ENCODE assay signal across 11 cellular contexts in genomic region chr17:3976675-3977171, GRCh38. TPM values are rescaled to one million over a fixed set of nuclear protein-coding genes. Genes with fewer than 3 reads are reported as not detected.
DNase-seq lines count a peak whose midpoint lies in the region; ATAC-seq and TF ChIP-seq lines count a peak whose summit lies in the region.
"Had no signal": no experiment of that assay in that cellular context is flagged by ENCODE, and none has a peak within 500 bp of the region (broad histone marks: within the 10 kb centered on the region; RNA-seq: fewer than 3 reads in every experiment).

No MANE protein-coding gene starts in this region.

- H3K27me3 Mint-ChIP-seq in GM23338 (ENCODE audit: insufficient read depth, low read depth, poor library complexity) (peaks cover 30% of the 10 kb centered on the region), glutamatergic neuron (ENCODE audit: unreplicated experiment) (peaks cover 8% of the 10 kb centered on the region)

- 0 out of 2 replicates have a peak, but pooled peaks cover 3% of the 10 kb centered on the region for H3F3A ChIP-seq in GM23338 (replicated peaks; ENCODE audit: low read depth)

- H3K27ac ChIP-seq in right lobe of liver, result no peak overlapping the region
- H3K27ac ChIP-seq in suprapubic skin, result peak overlapping the region; percentile 45
- no peak overlapping the region for H3K27ac ChIP-seq in GM23338 (ENCODE audit: low read depth)
- H3K27ac ChIP-seq: vagina had no signal

- H3K79me2 ChIP-seq in GM23338 (replicated peaks; ENCODE audit: insufficient read depth), result no peaks in the 10 kb centered on the region

- peaks cover 8% of the 10 kb centered on the region for H3K36me3 Mint-ChIP-seq in GM23338 (ENCODE audit: low read depth)
- peaks cover 17% of the 10 kb centered on the region for H3K36me3 Mint-ChIP-seq in glutamatergic neuron (ENCODE audit: unreplicated experiment)

- 60% methylated on average over 1 of the region's 17 CpGs for WGBS in right lobe of liver (ENCODE audit: insufficient coverage, low coverage, low lambda C conversion rate, missing lambda C conversion rate)
- 24% methylated on average over 8 of the region's 17 CpGs for WGBS in suprapubic skin

- no peak overlapping the region for H3K4me2 ChIP-seq in GM23338

- H3K9me3 Mint-ChIP-seq in GM23338 (peaks cover 9% of the 10 kb centered on the region), glutamatergic neuron (ENCODE audit: unreplicated experiment) (peaks cover 12% of the 10 kb centered on the region)

- DNase-seq in NCI-H2196 (lab: John Stamatoyannopoulos, UW; ENCODE audit: unreplicated experiment) (peak; percentile 84), dermis blood vessel endothelial cell (peak; percentile 46), right lobe of liver (peak; percentile 90 to 96 (median 96)), suprapubic skin (ENCODE audit: low spot score in 2 of 2) (peak in 1 of 2 donors; percentile 79), GM23338 (ENCODE audit: low spot score) (no peak), glutamatergic neuron (no peak)
- no peak for DNase-seq in activated CD8-positive, alpha-beta memory T cell treated with anti-CD3 and anti-CD28 coated beads, Interleukin-2, amount 50 U/mL, for 4 hours
- DNase-seq: activated T-cell treated with anti-CD3 and anti-CD28 coated beads, Interleukin-2, amount 50 U/mL, for 1 hour; retina had no signal

- TF ChIP-seq CTCF in right lobe of liver (IDR thresholded peaks at IDR 0.05) (no peak), suprapubic skin (IDR thresholded peaks at IDR 0.05) (no peak), GM23338 (conservative IDR thresholded peaks at IDR 0.05; ENCODE audit: low read depth in 2 of 2) (no peak), glutamatergic neuron (IDR thresholded peaks at IDR 0.05; ENCODE audit: partially characterized antibody, unreplicated experiment) (no peak)

- TF ChIP-seq POLR2A in right lobe of liver (IDR thresholded peaks at IDR 0.05) (no peak), suprapubic skin (IDR thresholded peaks at IDR 0.05) (no peak)

- H3K4me3 Mint-ChIP-seq in GM23338 (no peak overlapping the region; the same call in 2 of the 3 replicates), glutamatergic neuron (ENCODE audit: unreplicated experiment) (no peak overlapping the region)

- H2AFZ ChIP-seq in GM23338, result no peak overlapping the region

- H3K4me3 ChIP-seq in right lobe of liver (no peak overlapping the region), suprapubic skin (no peak overlapping the region), GM23338 (no peak overlapping the region)
- H3K4me3 ChIP-seq: vagina had no signal

- no peaks in the 10 kb centered on the region; the same call in 1 of the 2 replicates for H4K20me1 ChIP-seq in GM23338 (replicated peaks; ENCODE audit: insufficient read depth)

- H3K27ac Mint-ChIP-seq in GM23338 (no peak overlapping the region), glutamatergic neuron (ENCODE audit: unreplicated experiment) (no peak overlapping the region)

- H3K4me1 ChIP-seq in right lobe of liver (peaks cover 0 to 11% (median 5%) of the 10 kb centered on the region in 4 donors), suprapubic skin (peaks cover 15% of the 10 kb centered on the region), GM23338 (ENCODE audit: insufficient read depth) (peaks cover 14% of the 10 kb centered on the region)

- no peaks in the 10 kb centered on the region for H3K9me3 ChIP-seq in right lobe of liver
- H3K9me3 ChIP-seq in suprapubic skin, result no peaks in the 10 kb centered on the region
- H3K9me3 ChIP-seq: vagina had no signal

- no peaks in the 10 kb centered on the region for H3K36me3 ChIP-seq in right lobe of liver
- H3K36me3 ChIP-seq in suprapubic skin, result no peaks in the 10 kb centered on the region
- no peaks in the 10 kb centered on the region for H3K36me3 ChIP-seq in GM23338 (ENCODE audit: insufficient read depth)
- H3K36me3 ChIP-seq: vagina had no signal

- no peaks in the 10 kb centered on the region for H3K27me3 ChIP-seq in right lobe of liver
- peaks cover 3% of the 10 kb centered on the region for H3K27me3 ChIP-seq in suprapubic skin
- H3K27me3 ChIP-seq in GM23338 (ENCODE audit: insufficient read depth), result no peaks in the 10 kb centered on the region
- H3K27me3 ChIP-seq: vagina had no signal

- peak; percentile 89 to 94 (median 93) for ATAC-seq in right lobe of liver
- no peak for ATAC-seq in GM23338
- no peak for ATAC-seq in HG02970 (IDR thresholded peaks at IDR 0.05; ENCODE audit: low FRiP score, unreplicated experiment)

- no peaks in the 10 kb centered on the region for H3K9me2 ChIP-seq in GM23338 (ENCODE audit: insufficient read depth)

- intact Hi-C loops in right lobe of liver (cut with DNase I), result no loop called here

- no peak for TF ChIP-seq EP300 in suprapubic skin (IDR thresholded peaks at IDR 0.05)

- H3K4me1 Mint-ChIP-seq in GM23338 (peaks cover 36% of the 10 kb centered on the region), glutamatergic neuron (ENCODE audit: low read depth, unreplicated experiment) (peaks cover 2% of the 10 kb centered on the region)

TF ChIP-seq in GM23338, 12 proteins besides CTCF, POLR2A, EP300 and RAD21:
- TF ChIP-seq STAT1 (IDR thresholded peaks at IDR 0.05; ENCODE audit: unreplicated experiment) (no peak), CREB1 (CRISPR knock-in tag; IDR thresholded peaks at IDR 0.05; ENCODE audit: low read depth) (no peak), POLR2AphosphoS5 (IDR thresholded peaks at IDR 0.05; ENCODE audit: low read depth) (no peak), EZH2 (IDR thresholded peaks at IDR 0.05; ENCODE audit: low read depth, unreplicated experiment) (no peak), ZNF114 (CRISPR knock-in tag; IDR thresholded peaks at IDR 0.05) (no peak), EZH2phosphoT487 (IDR thresholded peaks at IDR 0.05; ENCODE audit: unreplicated experiment) (no peak)
- TF ChIP-seq, protein P1, sequence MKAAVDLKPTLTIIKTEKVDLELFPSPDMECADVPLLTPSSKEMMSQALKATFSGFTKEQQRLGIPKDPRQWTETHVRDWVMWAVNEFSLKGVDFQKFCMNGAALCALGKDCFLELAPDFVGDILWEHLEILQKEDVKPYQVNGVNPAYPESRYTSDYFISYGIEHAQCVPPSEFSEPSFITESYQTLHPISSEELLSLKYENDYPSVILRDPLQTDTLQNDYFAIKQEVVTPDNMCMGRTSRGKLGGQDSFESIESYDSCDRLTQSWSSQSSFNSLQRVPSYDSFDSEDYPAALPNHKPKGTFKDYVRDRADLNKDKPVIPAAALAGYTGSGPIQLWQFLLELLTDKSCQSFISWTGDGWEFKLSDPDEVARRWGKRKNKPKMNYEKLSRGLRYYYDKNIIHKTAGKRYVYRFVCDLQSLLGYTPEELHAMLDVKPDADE (IDR thresholded peaks at IDR 0.05), result no peak

RNA-seq across cellular contexts. Expression of gene ATP2A3, which starts 12.5 kb away (rescaled TPM):
- total RNA-seq in dermis blood vessel endothelial cell (0.23 TPM in 1 of 2 replicates, not detected in the other), right lobe of liver (1 to 10 TPM; 1.5 to 4.3 (median 2.3) TPM), suprapubic skin (10 to 100 TPM; 22.4 to 61.7 (median 34.7) TPM), glutamatergic neuron (ENCODE audit: unreplicated experiment) (97.8 TPM)
- total RNA-seq in GM23338 (2014; rRNA removed; shearing (Covaris generic)), result 32.6 and 35.2 TPM in 2 replicates
- polyA plus RNA-seq in GM23338 (2016; fragmentation: Nextera tagmentation; extraction: Ambion mirVana), result 8.2 and 9.6 TPM in 2 replicates

Comparison
In these comparisons a context has a peak if more than half of its experiments do, and no peak if none do; other contexts are left out.
1. DNase-seq: peak in NCI-H2196 (single experiment), dermis blood vessel endothelial cell (single experiment) and right lobe of liver (3 of 3); none in GM23338 (single experiment), glutamatergic neuron (single experiment) and activated CD8-positive, alpha-beta memory T cell treated with anti-CD3 and anti-CD28 coated beads, Interleukin-2, amount 50 U/mL, for 4 hours (single experiment).
2. ATAC-seq: peak in right lobe of liver (4 of 4); none in GM23338 (single experiment) and HG02970 (single experiment).